In the genomic region with DNA sequence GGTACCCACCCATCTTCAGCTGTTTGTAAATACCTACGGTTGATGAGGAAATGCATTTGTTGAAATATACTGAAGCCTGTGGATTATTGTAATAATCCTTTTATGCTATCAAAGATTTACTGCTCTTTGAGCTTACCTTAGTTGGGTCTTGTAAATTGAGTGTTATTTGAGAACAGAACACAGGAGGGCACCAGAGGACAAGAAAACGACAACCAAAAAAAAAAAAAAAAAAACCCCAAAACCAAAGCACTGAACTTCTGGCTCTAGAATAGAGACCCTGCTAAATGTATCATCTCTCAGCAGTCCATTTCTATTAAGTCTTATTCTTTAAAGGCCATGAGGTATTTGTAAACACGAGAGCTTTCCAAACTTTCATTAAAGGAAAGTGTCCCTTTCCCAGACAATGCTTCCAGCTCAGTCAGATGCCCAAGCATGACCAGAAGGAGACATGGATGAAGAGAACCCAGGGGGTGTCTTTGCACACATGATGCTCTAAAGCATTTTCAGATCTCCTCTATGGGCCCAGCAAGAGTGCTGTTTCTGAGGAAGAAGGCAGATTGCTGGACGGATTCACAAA, we compare ENCODE assay signal across 8 cellular contexts.
DNase-seq lines count a peak whose midpoint lies in the region; ATAC-seq and TF ChIP-seq lines count a peak whose summit lies in the region.

No MANE protein-coding gene starts in this region.

- in situ Hi-C loops in GM13977 (cut with MboI; ENCODE audit: low pct_unique_long_range_greater_than_20kb, low sequenced_read_pairs, unreplicated experiment): no loop called here
- in situ Hi-C loops in transverse colon (cut with MboI; ENCODE audit: low pct_ligation_motif_present in 1 of 4, low pct_unique_long_range_greater_than_20kb in 1 of 4, low sequenced_read_pairs in 3 of 4): loop anchor here in 1 of 4 donors (25.0 kb wide), 1 partner anchor 1903 kb away; no protein-coding TSS in a partner anchor

- intact Hi-C loops in A673 (cut with micrococcal nuclease; ENCODE audit: unreplicated experiment) (loop anchor here (10.0 kb wide), 1 partner anchor 1431 kb away; no protein-coding TSS in a partner anchor), transverse colon (cut with DNase I; ENCODE audit: low total_unique reads) (loop anchor here (10.0 kb wide), 1 partner anchor 1921 kb away; no protein-coding TSS in a partner anchor)

- no peak for TF ChIP-seq EP300 in transverse colon (IDR thresholded peaks at IDR 0.05; ENCODE audit: low read depth)

- CTCF ChIA-PET in A673 (lab: Charles Lee): interaction anchor here (0.6 to 0.9 kb wide), 8 partner anchors 12 to 1122 kb away, joined by 3 to 11 read pairs (median 8); no protein-coding TSS in a partner anchor

- H3K4me3 ChIP-seq in A673 (ENCODE audit: low read depth, low read length, poor library complexity, severe bottlenecking) (no peak overlapping the region), transverse colon (no peak overlapping the region)

- TF ChIP-seq CTCF in A673 (conservative IDR thresholded peaks at IDR 0.05; ENCODE audit: low read depth, low read length) (peak; percentile 64), GM13977 (IDR thresholded peaks at IDR 0.05; ENCODE audit: extremely low read depth, insufficient read depth, missing control alignments) (peak; percentile 55), transverse colon (IDR thresholded peaks at IDR 0.05) (peak in 4 of 5 experiments; percentile 23 to 37 (median 30))

- H3K4me1 ChIP-seq in A673 (ENCODE audit: insufficient read depth, low read length, poor library complexity, severe bottlenecking): no peaks in the 10 kb centered on the region
- H3K4me1 ChIP-seq in transverse colon: no peaks in the 10 kb centered on the region

- no peak for TF ChIP-seq POLR2A in transverse colon (IDR thresholded peaks at IDR 0.05)

- no peak overlapping the region for H3K27ac ChIP-seq in A673 (ENCODE audit: low read depth, low read length, poor library complexity, severe bottlenecking)
- H3K27ac ChIP-seq in transverse colon: no peak overlapping the region
- no peak overlapping the region for H3K27ac ChIP-seq in substantia nigra (ENCODE audit: low read depth, low read length, poor library complexity, severe bottlenecking)

- H3K36me3 ChIP-seq in A673 (ENCODE audit: insufficient read depth, low read length, poor library complexity, severe bottlenecking) (no peaks in the 10 kb centered on the region), transverse colon (no peaks in the 10 kb centered on the region)

- BruUV-seq in A673 (replicated peaks; lab: Mats Ljungman, UMichigan): no TSS peak

- H3K27me3 ChIP-seq in A673 (replicated peaks; ENCODE audit: insufficient read depth, low read depth, low read length, poor library complexity) (peaks cover 3% of the 10 kb centered on the region), transverse colon (no peaks in the 10 kb centered on the region)

- POLR2A ChIA-PET in A673 (lab: Charles Lee; ENCODE audit: low non-redundant PET): interaction anchor here (0.7 kb wide), 1 partner anchor 41 kb away, joined by 22 read pairs; no protein-coding TSS in a partner anchor

- ATAC-seq in HG03460 (IDR thresholded peaks at IDR 0.05; ENCODE audit: unreplicated experiment): no peak
- no peak for ATAC-seq in HG03469 (IDR thresholded peaks at IDR 0.05; ENCODE audit: unreplicated experiment)

- WGBS in transverse colon (ENCODE audit: low coverage in 1 of 2), 2 donors: 0 to 24% methylated on average over 2 to 4 of the region's 4 CpGs

- DNase-seq in A673 (ENCODE audit: low spot score) (peak; percentile 39), GM13977 (ENCODE audit: low spot score) (peak; percentile 45), NCI-H82 treated with DMSO at 0.1 percent for 48 hours (lab: John Stamatoyannopoulos, UW; ENCODE audit: unreplicated experiment) (peak; percentile 14), fibroblast of peridontal ligament (ENCODE audit: extremely low read depth) (peak; percentile 54), transverse colon (no peak), substantia nigra (lab: John Stamatoyannopoulos, UW) (no peak)

- no peaks in the 10 kb centered on the region for H3K9me3 ChIP-seq in A673 (ENCODE audit: low read depth, low read length, poor library complexity, severe bottlenecking)
- no peaks in the 10 kb centered on the region for H3K9me3 ChIP-seq in transverse colon

Comparison
In these comparisons a context has a peak if more than half of its experiments do, and no peak if none do; other contexts are left out.
1. DNase-seq: peak in A673 (single experiment), GM13977 (single experiment), NCI-H82 treated with DMSO at 0.1 percent for 48 hours (single experiment) and fibroblast of peridontal ligament (single experiment); none in transverse colon (single experiment) and substantia nigra (0 of 49).
2. Peak in every context shown above with its lines, with median percentiles within 50 percentile points of each other: CTCF ChIP-seq.